In the genomic region with DNA sequence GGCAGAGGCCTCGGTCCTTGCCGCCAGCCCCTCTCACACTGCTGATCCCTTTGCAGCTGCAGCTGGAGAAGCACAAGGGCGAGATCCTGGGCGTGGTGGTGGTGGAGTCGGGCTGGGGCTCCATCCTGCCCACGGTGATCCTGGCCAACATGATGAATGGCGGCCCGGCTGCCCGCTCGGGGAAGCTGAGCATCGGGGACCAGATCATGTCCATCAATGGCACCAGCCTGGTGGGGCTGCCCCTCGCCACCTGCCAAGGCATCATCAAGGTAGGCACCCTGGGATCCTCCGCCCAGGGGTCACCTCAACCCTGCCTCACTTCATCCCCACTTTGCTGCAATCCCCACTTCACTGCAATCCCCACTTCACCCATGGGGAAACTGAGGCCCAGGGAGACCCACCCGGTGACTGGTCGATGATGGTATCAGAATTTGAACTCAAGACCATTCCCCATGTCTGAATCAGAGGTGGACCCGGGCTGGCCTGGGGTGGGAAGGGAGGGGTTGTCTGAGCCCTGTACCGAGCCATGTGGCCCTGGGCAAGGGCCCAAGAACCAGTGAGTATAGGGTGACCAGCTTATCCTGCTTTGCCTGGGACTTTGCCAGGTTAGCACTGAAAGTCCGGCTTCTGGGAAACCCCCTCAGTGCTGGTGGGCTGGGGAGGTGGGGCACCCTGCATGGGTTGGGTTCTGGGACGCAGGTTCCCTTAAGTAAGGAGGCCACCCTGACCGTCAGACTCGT, we compare ENCODE assay signal across 28 cellular contexts.
"Had no signal": no experiment of that assay in that cellular context is flagged by ENCODE, and none has a peak within 500 bp of the region (broad histone marks: within the 10 kb centered on the region; RNA-seq: fewer than 3 reads in every experiment).

No MANE protein-coding gene starts in this region.

- H3K4me2 ChIP-seq: smooth muscle cell had no signal

- H3K27me3 ChIP-seq: colonic mucosa, thyroid gland, vagina had no signal

- H3K4me3 ChIP-seq: colonic mucosa, esophagus squamous epithelium, heart right ventricle, mucosa of descending colon, smooth muscle cell, stomach, thyroid gland, vagina had no signal

- H3K4me1 Mint-ChIP-seq: mesothelial cell of epicardium; stimulated activated effector memory CD8-positive, alpha-beta T cell treated with anti-CD3 and anti-CD28 coated beads, Interleukin-12 subunit alpha, Interleukin-12 subunit beta, amount 100 ng/mL, for 72 hours had no signal

- FAIRE-seq: endothelial cell of umbilical vein, islet of Langerhans had no signal

- H3K36me3 Mint-ChIP-seq: stimulated activated effector memory CD8-positive, alpha-beta T cell treated with anti-CD3 and anti-CD28 coated beads, Interleukin-12 subunit alpha, Interleukin-12 subunit beta, amount 100 ng/mL, for 72 hours had no signal

- H3K4me3 Mint-ChIP-seq: dendritic cell treated with granulocyte-macrophage colony-stimulating factor and Interleukin-4, amounts not matched to agents 40 ng/mL and 50 ng/mL, for 4 days; mesothelial cell of epicardium; naive thymus-derived CD4-positive, alpha-beta T cell; stimulated activated effector memory CD8-positive, alpha-beta T cell treated with anti-CD3 and anti-CD28 coated beads, Interleukin-12 subunit alpha, Interleukin-12 subunit beta, amount 100 ng/mL, for 72 hours had no signal

- H3K4me1 ChIP-seq: colonic mucosa, parathyroid adenoma had no signal

- H3K9ac ChIP-seq: parathyroid adenoma had no signal

- H2AFZ ChIP-seq: parathyroid adenoma had no signal

- H3K27me3 Mint-ChIP-seq: naive thymus-derived CD4-positive, alpha-beta T cell; progenitor cell of endocrine pancreas had no signal

- DNase-seq: cerebellar nuclear complex; colonic mucosa; effector CD8-positive, alpha-beta T cell; esophagus squamous epithelium; foreskin melanocyte; heart right ventricle; hippocampal formation; kidney glomerular epithelial cell; mesenchymal stem cell; stimulated activated CD4-positive, alpha-beta T cell treated with anti-CD3 and anti-CD28 coated beads, Interleukin-2, amount 100 ng/mL, for 24 hours; stimulated activated CD4-positive, alpha-beta T cell treated with anti-CD3 and anti-CD28 coated beads, Interleukin-4, amount 100 ng/mL, for 24 hours; stimulated activated naive CD4-positive, alpha-beta T cell treated with Interleukin-2 at 50 U/mL for 16 hours; stomach; thyroid gland; trophoblast cell had no signal

- ATAC-seq: heart right ventricle; mucosa of descending colon; naive thymus-derived CD4-positive, alpha-beta T cell; sciatic nerve; stimulated activated effector memory CD8-positive, alpha-beta T cell treated with anti-CD3 and anti-CD28 coated beads, Interleukin-12 subunit alpha, Interleukin-12 subunit beta, amount 100 ng/mL, for 72 hours had no signal

- H3K27ac ChIP-seq: colonic mucosa, esophagus squamous epithelium, heart right ventricle, neutrophil, parathyroid adenoma, stomach, thyroid gland, vagina had no signal

- H3K27ac Mint-ChIP-seq: dendritic cell treated with granulocyte-macrophage colony-stimulating factor and Interleukin-4, amounts not matched to agents 40 ng/mL and 50 ng/mL, for 4 days; mesothelial cell of epicardium; progenitor cell of endocrine pancreas had no signal

- H3K36me3 ChIP-seq: colonic mucosa, esophagus squamous epithelium, heart right ventricle, neutrophil, stomach, thyroid gland, vagina had no signal

- H3K9me3 Mint-ChIP-seq: dendritic cell treated with granulocyte-macrophage colony-stimulating factor and Interleukin-4, amounts not matched to agents 40 ng/mL and 50 ng/mL, for 4 days; mesothelial cell of epicardium; naive thymus-derived CD4-positive, alpha-beta T cell; stimulated activated effector memory CD8-positive, alpha-beta T cell treated with anti-CD3 and anti-CD28 coated beads, Interleukin-12 subunit alpha, Interleukin-12 subunit beta, amount 100 ng/mL, for 72 hours had no signal

- H3K9me3 ChIP-seq: colonic mucosa, esophagus squamous epithelium, heart right ventricle, mucosa of descending colon, neutrophil, stomach, thyroid gland, vagina had no signal

- H3K79me2 ChIP-seq: parathyroid adenoma had no signal
